Comparison of ENCODE assay signal across 26 cellular contexts in genomic region chr1:228984107-228984506, GRCh38.
"Had no signal": no experiment of that assay in that cellular context is flagged by ENCODE, and none has a peak within 500 bp of the region (broad histone marks: within the 10 kb centered on the region; RNA-seq: fewer than 3 reads in every experiment).

No MANE protein-coding gene starts in this region.

- H3K9me3 ChIP-seq: ovary, psoas muscle, right lobe of liver, sigmoid colon, stomach, thoracic aorta, thyroid gland, tibial nerve, upper lobe of left lung had no signal

- H3K9ac ChIP-seq: neural progenitor cell, parathyroid adenoma had no signal

- ATAC-seq: naive thymus-derived CD4-positive, alpha-beta T cell; natural killer cell; psoas muscle; right cardiac atrium; stimulated activated effector memory CD8-positive, alpha-beta T cell treated with anti-CD3 and anti-CD28 coated beads, Interleukin-12 subunit alpha, Interleukin-12 subunit beta, amount 100 ng/mL, for 72 hours; stimulated activated naive B cell treated with anti-CD40 and anti-IgM and Interleukin-4, amounts not matched to agents 10 μg/mL and 1 μg/mL and 100 μg/mL, for 72 hours had no signal

- H3K4me2 ChIP-seq: neural progenitor cell had no signal

- DNase-seq: naive thymus-derived CD4-positive, alpha-beta T cell; natural killer cell; nucleus accumbens; posterior cingulate gyrus; psoas muscle; right cardiac atrium; sigmoid colon; small intestine; stimulated activated CD4-positive, alpha-beta T cell treated with anti-CD3 and anti-CD28 coated beads, Interleukin-15, amount 100 ng/mL, for 24 hours; stimulated activated CD4-positive, alpha-beta T cell treated with anti-CD3 and anti-CD28 coated beads, Interleukin-2, amount 100 ng/mL, for 24 hours; stimulated activated CD4-positive, alpha-beta T cell treated with anti-CD3 and anti-CD28 coated beads, Interleukin-2, amount 100 ng/mL, for 48 hours; stimulated activated CD4-positive, alpha-beta T cell treated with anti-CD3 and anti-CD28 coated beads, Interleukin-4, amount 100 ng/mL, for 24 hours; stimulated activated naive B cell treated with anti-CD40 and anti-IgM and Interleukin-4, amounts not matched to agents 10 μg/mL and 1 μg/mL and 100 μg/mL, for 72 hours; stimulated activated naive CD4-positive, alpha-beta T cell treated with Interleukin-2 at 50 U/mL for 16 hours; stomach; thyroid gland; trophoblast cell; upper lobe of left lung had no signal

- H3K27me3 ChIP-seq: neural progenitor cell, ovary, right lobe of liver, sigmoid colon, stomach, thyroid gland, tibial nerve, upper lobe of left lung had no signal

- H3K4me3 ChIP-seq: neural progenitor cell, ovary, psoas muscle, right lobe of liver, sigmoid colon, stomach, thoracic aorta, thyroid gland, tibial nerve, upper lobe of left lung had no signal

- H2AFZ ChIP-seq: neural progenitor cell, parathyroid adenoma had no signal

- FAIRE-seq: small intestine, urothelium cell line had no signal

- H3K4me1 ChIP-seq: parathyroid adenoma had no signal

- H3K79me2 ChIP-seq: parathyroid adenoma had no signal

- H3K27ac ChIP-seq: neural progenitor cell, ovary, parathyroid adenoma, psoas muscle, right lobe of liver, sigmoid colon, stomach, thoracic aorta, thyroid gland, tibial nerve had no signal

- H3K36me3 ChIP-seq: neural progenitor cell, ovary, right lobe of liver, sigmoid colon, stomach, thoracic aorta, thyroid gland, tibial nerve, upper lobe of left lung had no signal
